Comparison of ENCODE assay signal across 9 cellular contexts in the genomic region with DNA sequence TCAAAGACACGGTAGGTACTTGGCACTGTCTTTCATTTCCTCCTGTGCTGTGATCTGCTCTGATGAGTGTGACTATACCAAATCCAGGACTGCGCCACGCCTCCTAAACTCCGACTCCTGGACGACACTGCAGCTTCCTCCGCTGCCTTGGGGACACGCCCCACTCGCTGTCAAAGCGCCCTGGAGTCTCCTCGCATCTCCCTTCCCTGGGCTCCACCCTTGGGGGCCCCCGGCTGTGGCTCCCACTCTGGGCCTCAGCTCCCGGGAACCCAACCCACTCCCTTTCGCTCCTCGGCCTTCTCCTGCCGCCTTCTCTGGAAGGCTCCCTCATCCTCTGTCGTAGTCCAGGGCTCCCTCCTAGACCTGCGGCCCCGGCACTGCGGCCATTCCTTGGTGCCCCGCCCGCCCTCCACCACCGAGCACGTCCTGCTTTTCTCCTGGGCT.
DNase-seq lines count a peak whose midpoint lies in the region; ATAC-seq and TF ChIP-seq lines count a peak whose summit lies in the region.
"Had no signal": no experiment of that assay in that cellular context is flagged by ENCODE, and none has a peak within 500 bp of the region (broad histone marks: within the 10 kb centered on the region; RNA-seq: fewer than 3 reads in every experiment).

No MANE protein-coding gene starts in this region.

- no peak for TF ChIP-seq EP300 in transverse colon (IDR thresholded peaks at IDR 0.05; ENCODE audit: low read depth)

- ATAC-seq in activated CD4-positive, CD25-positive, alpha-beta regulatory T cell treated with anti-CD3 and anti-CD28 coated beads, Interleukin-2, amount 50 U/mL, for 24 hours: peak; percentile 63 to 77
- peak; percentile 84 for ATAC-seq in left lung
- ATAC-seq in HG03469 (IDR thresholded peaks at IDR 0.05; ENCODE audit: unreplicated experiment): no peak
- ATAC-seq in HG02970 (IDR thresholded peaks at IDR 0.05; ENCODE audit: low FRiP score, unreplicated experiment): no peak

- 27 to 55% methylated on average over 2 to 23 of the region's 23 CpGs for WGBS in transverse colon (ENCODE audit: low coverage in 1 of 2), 2 donors

- peaks cover 0 to 8% of the 10 kb centered on the region in 2 donors for H3K4me1 ChIP-seq in left lung
- H3K4me1 ChIP-seq in transverse colon: peaks cover 0 to 16% (median 4%) of the 10 kb centered on the region in 4 donors

- H3K27me3 ChIP-seq in left lung: peaks cover 0 to 13% of the 10 kb centered on the region in 2 donors
- no peaks in the 10 kb centered on the region for H3K27me3 ChIP-seq in transverse colon

- H3K27ac ChIP-seq in left lung: no peak overlapping the region
- peak overlapping the region in 3 of 4 donors; percentile 51 to 76 (median 53) for H3K27ac ChIP-seq in transverse colon

- TF ChIP-seq CTCF in left lung (IDR thresholded peaks at IDR 0.05) (no peak), transverse colon (IDR thresholded peaks at IDR 0.05) (no peak)

- no peak for DNase-seq in activated CD4-positive, CD25-positive, alpha-beta regulatory T cell (lab: John Stamatoyannopoulos, UW)
- DNase-seq in activated naive CD4-positive, alpha-beta T cell treated with anti-CD3 and anti-CD28 coated beads, Interleukin-2, amount 50 U/mL, for 16 hours: peak; percentile 31
- DNase-seq in left lung: no peak
- peak; percentile 82 for DNase-seq in transverse colon
- DNase-seq in NCI-H1694 (lab: John Stamatoyannopoulos, UW): no peak
- DNase-seq: COR-L47 had no signal

- H3K4me3 ChIP-seq in left lung (peak overlapping the region; percentile 6 to 21), transverse colon (peak overlapping the region in 3 of 4 donors; percentile 18 to 43 (median 27))

- TF ChIP-seq POLR2A in transverse colon (IDR thresholded peaks at IDR 0.05): peak; percentile 46

- intact Hi-C loops in left lung (cut with DNase I): no loop called here
- intact Hi-C loops in transverse colon (cut with DNase I; ENCODE audit: low total_unique reads): no loop called here

- in situ Hi-C loops in transverse colon (cut with MboI; ENCODE audit: low pct_ligation_motif_present in 1 of 4, low pct_unique_long_range_greater_than_20kb in 1 of 4, low sequenced_read_pairs in 3 of 4): no loop called here

- H3K36me3 ChIP-seq in left lung (no peaks in the 10 kb centered on the region), transverse colon (no peaks in the 10 kb centered on the region)

- H3K9me3 ChIP-seq in left lung (no peaks in the 10 kb centered on the region), transverse colon (no peaks in the 10 kb centered on the region)

Comparison
In these comparisons a context has a peak if more than half of its experiments do, and no peak if none do; other contexts are left out.
1. ATAC-seq: peak in activated CD4-positive, CD25-positive, alpha-beta regulatory T cell treated with anti-CD3 and anti-CD28 coated beads, Interleukin-2, amount 50 U/mL, for 24 hours (2 of 2) and left lung (single experiment); none in HG03469 (single experiment) and HG02970 (single experiment).
2. DNase-seq: peak in activated naive CD4-positive, alpha-beta T cell treated with anti-CD3 and anti-CD28 coated beads, Interleukin-2, amount 50 U/mL, for 16 hours (single experiment) and transverse colon (single experiment); none in activated CD4-positive, CD25-positive, alpha-beta regulatory T cell (0 of 4), left lung (0 of 2) and NCI-H1694 (single experiment).
3. H3K27ac ChIP-seq: peak in transverse colon (3 of 4); none in left lung (0 of 2).